15 cellular contexts compared by ENCODE assay signal in the genomic region with DNA sequence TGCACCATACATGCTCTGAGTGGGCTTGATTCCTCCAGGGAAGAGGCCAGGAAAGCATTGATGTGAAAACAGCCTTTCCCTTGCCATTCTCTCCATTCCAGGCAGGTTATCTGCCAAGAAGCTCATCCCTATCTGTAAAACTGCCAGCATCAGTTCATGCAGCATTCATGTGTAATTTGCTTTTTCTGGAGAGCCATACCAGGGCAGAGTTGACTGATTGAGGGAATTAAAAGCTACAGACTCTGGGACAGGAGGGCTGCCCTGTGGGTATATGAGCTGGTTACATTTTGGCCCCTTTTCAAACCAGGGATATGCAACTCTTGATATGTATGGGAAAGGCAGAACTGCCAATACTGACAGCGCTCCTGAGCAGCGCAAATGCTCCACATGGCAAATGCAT. TPM values are rescaled to one million over a fixed set of nuclear protein-coding genes. Genes with fewer than 3 reads are reported as not detected.
A peak's percentile ranks its signal among the peaks of the same experiment; 100 is the strongest.
DNase-seq lines count a peak whose midpoint lies in the region; ATAC-seq and TF ChIP-seq lines count a peak whose summit lies in the region.
"Had no signal": no experiment of that assay in that cellular context is flagged by ENCODE, and none has a peak within 500 bp of the region (broad histone marks: within the 10 kb centered on the region; RNA-seq: fewer than 3 reads in every experiment).

No MANE protein-coding gene starts in this region.

- H4K8ac ChIP-seq in IMR-90 (ENCODE audit: low read depth in 2 of 2, low read length in 2 of 2): no peak overlapping the region

- CTCF ChIA-PET in A673 (lab: Charles Lee) (no interaction called here), IMR-90 (lab: Yijun Ruan, JAX) (no interaction called here)

- H3K56ac ChIP-seq in IMR-90 (ENCODE audit: extremely low read depth, insufficient read depth, low read length): no peak overlapping the region

- no peaks in the 10 kb centered on the region for H3K79me1 ChIP-seq in IMR-90 (ENCODE audit: low read depth in 1 of 2, low read length in 2 of 2)

- no peaks in the 10 kb centered on the region for H3K27me3 Mint-ChIP-seq in endodermal cell (ENCODE audit: insufficient read depth)

- ATAC-seq in IMR-90 (ENCODE audit: low read depth) (no peak), SK-N-SH treated with all-trans-retinoic acid at 6 μM for 48 hours (peak; percentile 82), GM18498 (IDR thresholded peaks at IDR 0.05; ENCODE audit: unreplicated experiment) (no peak), HG02885 (IDR thresholded peaks at IDR 0.05; ENCODE audit: poor library complexity, unreplicated experiment) (no peak)

- H3K27me3 ChIP-seq in A673 (replicated peaks; ENCODE audit: insufficient read depth, low read depth, low read length, poor library complexity): no peaks in the 10 kb centered on the region
- no peaks in the 10 kb centered on the region for H3K27me3 ChIP-seq in IMR-90 (ENCODE audit: control insufficient read depth, insufficient read depth, low read length)
- no peaks in the 10 kb centered on the region for H3K27me3 ChIP-seq in endodermal cell (ENCODE audit: control insufficient read depth, insufficient read depth, low read length, poor library complexity, severe bottlenecking)
- H3K27me3 ChIP-seq in brain microvascular endothelial cell (replicated peaks): no peaks in the 10 kb centered on the region

- no peak for TF ChIP-seq CTCF in A673 (conservative IDR thresholded peaks at IDR 0.05; ENCODE audit: low read depth, low read length)
- TF ChIP-seq CTCF in IMR-90 (conservative IDR thresholded peaks at IDR 0.05; ENCODE audit: low read depth, low read length): no peak
- TF ChIP-seq CTCF in endodermal cell (conservative IDR thresholded peaks at IDR 0.05): no peak
- TF ChIP-seq CTCF in brain microvascular endothelial cell (IDR thresholded peaks at IDR 0.05; ENCODE audit: low read depth, low read length, missing control alignments): no peak

- H2BK20ac ChIP-seq in IMR-90 (ENCODE audit: low read depth, low read length): no peak overlapping the region

- no peak overlapping the region for H3K14ac ChIP-seq in IMR-90 (replicated peaks; ENCODE audit: low read depth, low read length)

- H4K5ac ChIP-seq in IMR-90 (ENCODE audit: low read depth, low read length): no peak overlapping the region

- no peak overlapping the region for H3K4me3 Mint-ChIP-seq in endodermal cell
- H3K4me3 Mint-ChIP-seq: HFFc6 had no signal

- H2AK9ac ChIP-seq in IMR-90 (replicated peaks; ENCODE audit: low read depth, low read length, poor library complexity): peak overlapping the region; percentile 65

- H3K18ac ChIP-seq in IMR-90 (ENCODE audit: low read depth, low read length): no peak overlapping the region

- dilution Hi-C loops in IMR-90 (cut with HindIII; ENCODE audit: low sequenced_read_pairs, unreplicated experiment): no loop called here

- H3K4me1 ChIP-seq in A673 (ENCODE audit: insufficient read depth, low read length, poor library complexity, severe bottlenecking) (peaks cover 51% of the 10 kb centered on the region), IMR-90 (ENCODE audit: control insufficient read depth, insufficient read depth, low read length) (no peaks in the 10 kb centered on the region), endodermal cell (ENCODE audit: control insufficient read depth, insufficient read depth, low read length) (no peaks in the 10 kb centered on the region)

- H2BK120ac ChIP-seq in IMR-90 (ENCODE audit: low read depth, low read length): no peak overlapping the region

- no peak overlapping the region for H2BK5ac ChIP-seq in IMR-90 (ENCODE audit: low read depth, low read length, poor library complexity, severe bottlenecking)

- TF ChIP-seq RAD21 in IMR-90 (IDR thresholded peaks at IDR 0.05; ENCODE audit: low read length): no peak

- no peaks in the 10 kb centered on the region for H3K9me3 Mint-ChIP-seq in endodermal cell
- H3K9me3 Mint-ChIP-seq: HFFc6 had no signal

- H3K27ac ChIP-seq in A673 (ENCODE audit: low read depth, low read length, poor library complexity, severe bottlenecking): peak overlapping the region; percentile 74
- H3K27ac ChIP-seq in IMR-90 (ENCODE audit: insufficient read depth, low read length): no peak overlapping the region
- no peak overlapping the region for H3K27ac ChIP-seq in endodermal cell (ENCODE audit: low read depth, low read length)
- H3K27ac ChIP-seq in brain microvascular endothelial cell: no peak overlapping the region

- intact Hi-C loops in A673 (cut with micrococcal nuclease; ENCODE audit: unreplicated experiment): no loop called here
- intact Hi-C loops in IMR-90 (cut with micrococcal nuclease): no loop called here

- no peak for TF ChIP-seq POLR2A in IMR-90 (IDR thresholded peaks at IDR 0.05; ENCODE audit: low read depth, low read length)

- no peak overlapping the region for H4K91ac ChIP-seq in IMR-90 (ENCODE audit: insufficient read depth, low read depth, low read length)

- H3K4me1 Mint-ChIP-seq in endodermal cell: peaks cover 8% of the 10 kb centered on the region

- H3K9me3 ChIP-seq in A673 (ENCODE audit: low read depth, low read length, poor library complexity, severe bottlenecking): no peaks in the 10 kb centered on the region
- no peaks in the 10 kb centered on the region for H3K9me3 ChIP-seq in IMR-90 (ENCODE audit: control insufficient read depth, insufficient read depth, low read length)
- no peaks in the 10 kb centered on the region for H3K9me3 ChIP-seq in endodermal cell (ENCODE audit: control insufficient read depth, low read length)

- no peak overlapping the region for H2AFZ ChIP-seq in IMR-90 (replicated peaks; ENCODE audit: low read length, poor library complexity)

- H3K36me3 ChIP-seq in A673 (ENCODE audit: insufficient read depth, low read length, poor library complexity, severe bottlenecking) (peaks cover 4% of the 10 kb centered on the region), IMR-90 (ENCODE audit: control insufficient read depth, insufficient read depth, low read length) (no peaks in the 10 kb centered on the region), endodermal cell (ENCODE audit: control insufficient read depth, insufficient read depth, low read length) (no peaks in the 10 kb centered on the region), brain microvascular endothelial cell (replicated peaks) (no peaks in the 10 kb centered on the region)

- H4K20me1 ChIP-seq in IMR-90 (ENCODE audit: insufficient read depth, low read length): no peaks in the 10 kb centered on the region

- H3K23ac ChIP-seq in IMR-90 (ENCODE audit: low read depth, low read length): no peak overlapping the region

- no peak overlapping the region for H3K9ac ChIP-seq in IMR-90 (ENCODE audit: low read depth, low read length)
- no peak overlapping the region for H3K9ac ChIP-seq in endodermal cell (ENCODE audit: extremely low read depth, low read length, poor library complexity, severe bottlenecking)

- H3K9me1 ChIP-seq in IMR-90 (ENCODE audit: insufficient read depth, low read length): no peaks in the 10 kb centered on the region

- POLR2A ChIA-PET in A673 (lab: Charles Lee; ENCODE audit: low non-redundant PET) (no interaction called here), IMR-90 (lab: Charles Lee; ENCODE audit: unreplicated experiment) (no interaction called here)

- H3K4me2 ChIP-seq in IMR-90 (ENCODE audit: low read depth, low read length): no peak overlapping the region

- H3K27ac Mint-ChIP-seq in endodermal cell: no peak overlapping the region
- H3K27ac Mint-ChIP-seq: HFFc6 had no signal

- H3K4ac ChIP-seq in IMR-90 (ENCODE audit: low read depth, low read length): no peak overlapping the region

- in situ Hi-C loops in IMR-90 (cut with MboI; ENCODE audit: low sequenced_read_pairs) (no loop called here), brain microvascular endothelial cell (cut with HindIII; ENCODE audit: low pct_ligation_motif_present, low sequenced_read_pairs) (no loop called here)

- BruUV-seq in A673 (replicated peaks; lab: Mats Ljungman, UMichigan) (no TSS peak), IMR-90 (replicated peaks; lab: Mats Ljungman, UMichigan) (no TSS peak)

- no peak overlapping the region for H2BK15ac ChIP-seq in IMR-90 (ENCODE audit: low read depth, low read length)

- peak; percentile 39 for DNase-seq in A673 (ENCODE audit: low spot score)
- peak; percentile 4 for DNase-seq in IMR-90
- peak; percentile 49 for DNase-seq in endodermal cell
- DNase-seq in NCI-H2171 treated with DMSO at 0.1 percent for 48 hours (lab: John Stamatoyannopoulos, UW): no peak
- no peak for DNase-seq in brain microvascular endothelial cell
- DNase-seq: DMS 273 treated with DMSO at 0.1 percent for 48 hours, HFFc6, Karpas-422, NCI-H1105 treated with DMSO at 0.1 percent for 48 hours, NCI-H187, NCI-H748 treated with DMSO at 0.1 percent for 48 hours, Right ventricle myocardium superior had no signal

- no peak overlapping the region for H3K4me3 ChIP-seq in A673 (ENCODE audit: low read depth, low read length, poor library complexity, severe bottlenecking)
- no peak overlapping the region for H3K4me3 ChIP-seq in IMR-90 (ENCODE audit: insufficient read depth, low read depth, low read length)
- no peak overlapping the region for H3K4me3 ChIP-seq in endodermal cell (ENCODE audit: low read length)
- no peak overlapping the region for H3K4me3 ChIP-seq in brain microvascular endothelial cell (ENCODE audit: low read depth, low read length)

- no peak overlapping the region; the same call in 1 of the 2 replicates for H2AK5ac ChIP-seq in IMR-90 (ENCODE audit: low read depth, low read length)

- WGBS in IMR-90 (ENCODE audit: extremely low coverage in 2 of 2, insufficient read length in 1 of 2), 2 experiments: no CpG with 5 or more reads among the region's 2 CpGs
- WGBS in endodermal cell (ENCODE audit: insufficient coverage in 1 of 2, insufficient read length in 1 of 2), 2 experiments: 90% methylated on average over 2 of the region's 2 CpGs; no CpG with 5 or more reads in 1 of the 2 experiments

- no peaks in the 10 kb centered on the region for H3K36me3 Mint-ChIP-seq in endodermal cell (ENCODE audit: low read depth)

TF ChIP-seq in IMR-90, 13 proteins besides CTCF, POLR2A, EP300 and RAD21:
- TF ChIP-seq RFX5 (IDR thresholded peaks at IDR 0.05; ENCODE audit: low read depth, low read length) (no peak), RCOR1 (IDR thresholded peaks at IDR 0.05; ENCODE audit: insufficient replicate concordance, low read length) (no peak)

RNA-seq across cellular contexts. Expression of gene SYT1, which starts 53.6 kb away (rescaled TPM):
- total RNA-seq in A673 (2021): 79.4 and 80.9 TPM in 2 replicates
- 3.0 and 4.2 TPM in 2 replicates for total RNA-seq in IMR-90 (2012; rRNA removed)
- 2.5 and 2.8 TPM in 2 replicates for polyA plus RNA-seq in IMR-90 (2012; rRNA removed)
- polyA plus RNA-seq in IMR-90 (2012; cell fraction: cytosol; rRNA removed): 0.63 and 0.69 TPM in 2 replicates
- polyA plus RNA-seq in IMR-90 (2012; cell fraction: nucleus; rRNA removed; ENCODE audit: low replicate concordance): 0.49 and 2.0 TPM in 2 replicates
- 10 to 100 TPM in 1 of 2 donors, 1 to 10 TPM in 1; 6.8 to 10.7 TPM for total RNA-seq in endodermal cell
- polyA plus RNA-seq in endodermal cell (2013, experiment 1 of 2): 21.1 TPM
- 19.2 TPM for polyA plus RNA-seq in endodermal cell (2013, experiment 2 of 2)

Comparison
In these comparisons a context has a peak if more than half of its experiments do, and no peak if none do; other contexts are left out.
1. DNase-seq: peak in A673 (single experiment), IMR-90 (single experiment) and endodermal cell (single experiment); none in NCI-H2171 treated with DMSO at 0.1 percent for 48 hours (single experiment) and brain microvascular endothelial cell (single experiment).